In the genomic region with DNA sequence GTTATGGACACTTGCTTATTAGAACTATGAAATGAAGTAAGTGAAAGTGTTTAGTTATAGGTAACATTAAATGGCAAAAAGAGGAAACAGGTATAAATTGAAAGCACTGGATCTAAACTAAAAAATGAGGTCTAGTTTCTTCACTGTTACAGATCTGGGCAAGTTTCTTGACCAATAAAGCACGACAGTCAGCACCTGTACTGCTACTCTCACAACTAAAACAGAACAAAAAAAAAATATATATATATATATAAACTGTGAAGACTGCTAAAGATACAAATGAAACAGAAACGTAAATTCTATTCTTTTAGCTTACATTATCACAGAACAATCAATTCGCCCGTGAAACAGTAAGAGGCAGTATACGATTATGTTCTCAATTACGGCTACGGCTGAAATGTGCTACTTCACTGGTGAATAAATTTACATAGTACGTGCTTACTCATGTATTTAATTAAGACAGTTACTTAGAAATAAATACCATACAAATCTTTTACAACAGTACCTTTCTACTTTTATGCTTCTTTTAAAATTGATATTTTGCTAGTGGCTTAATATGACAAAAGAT, we compare ENCODE assay signal across 7 cellular contexts. TPM values are rescaled to one million over a fixed set of nuclear protein-coding genes. Genes with fewer than 3 reads are reported as not detected.
DNase-seq lines count a peak whose midpoint lies in the region; ATAC-seq and TF ChIP-seq lines count a peak whose summit lies in the region.

No MANE protein-coding gene starts in this region.

- DNase-seq in MG63 = no peak
- DNase-seq in choroid plexus epithelial cell (ENCODE audit: low read depth) = peak; percentile 70
- no peak for DNase-seq in 8988T
- DNase-seq in NK-92 treated with Interleukin-12 subunit alpha and Interleukin-12 subunit beta, amount 100 ng/mL, for 24 hours (lab: John Stamatoyannopoulos, UW) = no peak

- ATAC-seq in GM18502 (IDR thresholded peaks at IDR 0.05; ENCODE audit: poor library complexity, unreplicated experiment) = peak; percentile 29
- ATAC-seq in GM21619 (IDR thresholded peaks at IDR 0.05; ENCODE audit: unreplicated experiment) = peak; percentile 34

- H3K36me3 ChIP-seq in MG63 = peaks cover 6% of the 10 kb centered on the region

- H3K4me3 ChIP-seq in MG63 (peak overlapping the region; percentile 75), choroid plexus epithelial cell (ENCODE audit: low read depth, low read length) (no peak overlapping the region), skin epidermis (peak overlapping the region; percentile 3 to 98 (median 83))

- TF ChIP-seq CTCF in choroid plexus epithelial cell (conservative IDR thresholded peaks at IDR 0.05; ENCODE audit: low read depth, low read length) = peak; percentile 39

- peak overlapping the region in 19 of 21 experiments; percentile 5 to 100 (median 87) for H3K27ac ChIP-seq in skin epidermis

- no peaks in the 10 kb centered on the region for H3K27me3 ChIP-seq in MG63

- H3K9me3 ChIP-seq in MG63 = no peaks in the 10 kb centered on the region

RNA-seq across cellular contexts. Expression of a gene that starts 4.2 kb away (rescaled TPM):
- 107 and 117 TPM in 2 replicates for total RNA-seq in MG63 (2014; rRNA removed; shearing (Covaris generic); ENCODE audit: low replicate concordance)
